1 cellular context compared by ENCODE assay signal in genomic region chr9:121357011-121357410, GRCh38.
TF ChIP-seq lines count a peak whose summit lies in the region.

No MANE protein-coding gene starts in this region.

TF ChIP-seq in endothelial cell of umbilical vein, 7 proteins besides CTCF, POLR2A, EP300 and RAD21:
- no peak for TF ChIP-seq MYC (IDR thresholded peaks at IDR 0.05; ENCODE audit: low read depth, low read length)
- peak; percentile 36 for TF ChIP-seq JUN (IDR thresholded peaks at IDR 0.05; ENCODE audit: borderline replicate concordance, insufficient read depth, insufficient read length, low read depth)
- no peak for TF ChIP-seq EZH2 (IDR thresholded peaks at IDR 0.05; ENCODE audit: borderline replicate concordance, low read depth, low read length, severe bottlenecking)
- TF ChIP-seq GATA2 (IDR thresholded peaks at IDR 0.05; ENCODE audit: insufficient read depth, insufficient read length, low read depth, low read length) = no peak
